Comparison of ENCODE assay signal across 3 cellular contexts in the genomic region with DNA sequence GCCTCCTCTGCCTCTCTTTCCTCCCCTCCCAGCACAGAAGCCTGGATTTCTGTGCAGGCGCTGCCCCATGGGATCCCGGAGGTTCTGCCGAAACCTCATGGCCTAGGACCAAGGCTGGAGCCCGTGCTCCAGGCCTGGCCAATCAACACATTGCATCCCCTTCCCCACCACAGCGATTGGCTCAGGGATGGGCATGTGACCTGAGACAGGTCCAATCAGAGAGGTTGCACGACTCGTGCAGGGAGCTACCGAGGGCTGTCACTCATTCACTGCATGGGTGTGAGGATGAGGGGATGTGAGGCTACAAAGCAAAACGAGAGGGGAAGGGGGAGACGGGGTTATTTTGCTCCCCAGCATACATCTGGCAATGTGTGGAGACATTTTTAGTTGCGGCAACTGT.
TF ChIP-seq lines count a peak whose summit lies in the region.

No MANE protein-coding gene starts in this region.

TF ChIP-seq in GM23338, 12 proteins besides CTCF, POLR2A, EP300 and RAD21 (continues in another document):
- TF ChIP-seq, protein P1, sequence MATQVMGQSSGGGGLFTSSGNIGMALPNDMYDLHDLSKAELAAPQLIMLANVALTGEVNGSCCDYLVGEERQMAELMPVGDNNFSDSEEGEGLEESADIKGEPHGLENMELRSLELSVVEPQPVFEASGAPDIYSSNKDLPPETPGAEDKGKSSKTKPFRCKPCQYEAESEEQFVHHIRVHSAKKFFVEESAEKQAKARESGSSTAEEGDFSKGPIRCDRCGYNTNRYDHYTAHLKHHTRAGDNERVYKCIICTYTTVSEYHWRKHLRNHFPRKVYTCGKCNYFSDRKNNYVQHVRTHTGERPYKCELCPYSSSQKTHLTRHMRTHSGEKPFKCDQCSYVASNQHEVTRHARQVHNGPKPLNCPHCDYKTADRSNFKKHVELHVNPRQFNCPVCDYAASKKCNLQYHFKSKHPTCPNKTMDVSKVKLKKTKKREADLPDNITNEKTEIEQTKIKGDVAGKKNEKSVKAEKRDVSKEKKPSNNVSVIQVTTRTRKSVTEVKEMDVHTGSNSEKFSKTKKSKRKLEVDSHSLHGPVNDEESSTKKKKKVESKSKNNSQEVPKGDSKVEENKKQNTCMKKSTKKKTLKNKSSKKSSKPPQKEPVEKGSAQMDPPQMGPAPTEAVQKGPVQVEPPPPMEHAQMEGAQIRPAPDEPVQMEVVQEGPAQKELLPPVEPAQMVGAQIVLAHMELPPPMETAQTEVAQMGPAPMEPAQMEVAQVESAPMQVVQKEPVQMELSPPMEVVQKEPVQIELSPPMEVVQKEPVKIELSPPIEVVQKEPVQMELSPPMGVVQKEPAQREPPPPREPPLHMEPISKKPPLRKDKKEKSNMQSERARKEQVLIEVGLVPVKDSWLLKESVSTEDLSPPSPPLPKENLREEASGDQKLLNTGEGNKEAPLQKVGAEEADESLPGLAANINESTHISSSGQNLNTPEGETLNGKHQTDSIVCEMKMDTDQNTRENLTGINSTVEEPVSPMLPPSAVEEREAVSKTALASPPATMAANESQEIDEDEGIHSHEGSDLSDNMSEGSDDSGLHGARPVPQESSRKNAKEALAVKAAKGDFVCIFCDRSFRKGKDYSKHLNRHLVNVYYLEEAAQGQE (IDR thresholded peaks at IDR 0.05; ENCODE audit: unreplicated experiment): no peak
- TF ChIP-seq ZNF331 (CRISPR knock-in tag; IDR thresholded peaks at IDR 0.05; ENCODE audit: low read depth): no peak
- no peak for TF ChIP-seq NANOG (IDR thresholded peaks at IDR 0.05; ENCODE audit: borderline replicate concordance)
- no peak for TF ChIP-seq POLR2AphosphoS5 (IDR thresholded peaks at IDR 0.05; ENCODE audit: low read depth)

TF ChIP-seq in IMR-90, 13 proteins besides CTCF, POLR2A, EP300 and RAD21:
- TF ChIP-seq BHLHE40 (IDR thresholded peaks at IDR 0.05; ENCODE audit: low read depth, low read length): no peak
- TF ChIP-seq, protein P2, sequence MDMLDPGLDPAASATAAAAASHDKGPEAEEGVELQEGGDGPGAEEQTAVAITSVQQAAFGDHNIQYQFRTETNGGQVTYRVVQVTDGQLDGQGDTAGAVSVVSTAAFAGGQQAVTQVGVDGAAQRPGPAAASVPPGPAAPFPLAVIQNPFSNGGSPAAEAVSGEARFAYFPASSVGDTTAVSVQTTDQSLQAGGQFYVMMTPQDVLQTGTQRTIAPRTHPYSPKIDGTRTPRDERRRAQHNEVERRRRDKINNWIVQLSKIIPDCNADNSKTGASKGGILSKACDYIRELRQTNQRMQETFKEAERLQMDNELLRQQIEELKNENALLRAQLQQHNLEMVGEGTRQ (IDR thresholded peaks at IDR 0.05; ENCODE audit: low read depth, low read length): peak; percentile 40; the same call in 1 of the 2 replicates

TF ChIP-seq in GM12878, 131 proteins besides CTCF, POLR2A, EP300 and RAD21:
- TF ChIP-seq, protein P3, sequence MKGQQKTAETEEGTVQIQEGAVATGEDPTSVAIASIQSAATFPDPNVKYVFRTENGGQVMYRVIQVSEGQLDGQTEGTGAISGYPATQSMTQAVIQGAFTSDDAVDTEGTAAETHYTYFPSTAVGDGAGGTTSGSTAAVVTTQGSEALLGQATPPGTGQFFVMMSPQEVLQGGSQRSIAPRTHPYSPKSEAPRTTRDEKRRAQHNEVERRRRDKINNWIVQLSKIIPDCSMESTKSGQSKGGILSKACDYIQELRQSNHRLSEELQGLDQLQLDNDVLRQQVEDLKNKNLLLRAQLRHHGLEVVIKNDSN (IDR thresholded peaks at IDR 0.05; ENCODE audit: borderline replicate concordance, extremely low read length, insufficient read depth, low read depth, low read length): peak; percentile 58
- no peak for TF ChIP-seq IRF4 (IDR thresholded peaks at IDR 0.05; ENCODE audit: low read depth, low read length)
- TF ChIP-seq, protein P4, sequence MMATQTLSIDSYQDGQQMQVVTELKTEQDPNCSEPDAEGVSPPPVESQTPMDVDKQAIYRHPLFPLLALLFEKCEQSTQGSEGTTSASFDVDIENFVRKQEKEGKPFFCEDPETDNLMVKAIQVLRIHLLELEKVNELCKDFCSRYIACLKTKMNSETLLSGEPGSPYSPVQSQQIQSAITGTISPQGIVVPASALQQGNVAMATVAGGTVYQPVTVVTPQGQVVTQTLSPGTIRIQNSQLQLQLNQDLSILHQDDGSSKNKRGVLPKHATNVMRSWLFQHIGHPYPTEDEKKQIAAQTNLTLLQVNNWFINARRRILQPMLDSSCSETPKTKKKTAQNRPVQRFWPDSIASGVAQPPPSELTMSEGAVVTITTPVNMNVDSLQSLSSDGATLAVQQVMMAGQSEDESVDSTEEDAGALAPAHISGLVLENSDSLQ (IDR thresholded peaks at IDR 0.05): 0 out of 2 replicates have a peak, but pooled peaks have one; percentile 29
